ENCODE assay signal across 1 cellular context in the genomic region with DNA sequence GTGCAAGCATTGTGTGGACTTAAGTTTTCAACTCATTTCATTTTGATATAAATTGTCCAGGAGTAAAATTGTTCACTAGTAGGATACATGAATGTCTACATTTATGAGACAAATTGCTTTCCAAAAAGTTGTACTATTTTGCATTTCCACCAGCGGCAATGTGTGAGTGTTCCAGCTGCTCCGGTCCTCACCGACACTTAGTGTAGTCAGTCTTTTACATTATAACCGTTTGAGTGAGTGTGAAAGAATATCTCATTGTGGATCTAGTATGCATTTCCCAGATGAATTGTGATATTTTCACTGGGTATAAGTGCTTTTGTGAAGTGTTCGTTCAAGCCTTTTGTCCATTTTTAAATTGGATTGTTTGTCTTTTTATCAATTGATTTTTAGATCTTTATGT.
TF ChIP-seq lines count a peak whose summit lies in the region.

No MANE protein-coding gene starts in this region.

TF ChIP-seq in HEK293, 187 proteins besides CTCF, POLR2A, EP300 and RAD21 (continued from another document):
- TF ChIP-seq SCRT2 (tag by site-specific recombination; IDR thresholded peaks at IDR 0.05), result no peak
- TF ChIP-seq ZEB2 (tag by site-specific recombination; IDR thresholded peaks at IDR 0.05), result no peak
- TF ChIP-seq, protein P1, sequence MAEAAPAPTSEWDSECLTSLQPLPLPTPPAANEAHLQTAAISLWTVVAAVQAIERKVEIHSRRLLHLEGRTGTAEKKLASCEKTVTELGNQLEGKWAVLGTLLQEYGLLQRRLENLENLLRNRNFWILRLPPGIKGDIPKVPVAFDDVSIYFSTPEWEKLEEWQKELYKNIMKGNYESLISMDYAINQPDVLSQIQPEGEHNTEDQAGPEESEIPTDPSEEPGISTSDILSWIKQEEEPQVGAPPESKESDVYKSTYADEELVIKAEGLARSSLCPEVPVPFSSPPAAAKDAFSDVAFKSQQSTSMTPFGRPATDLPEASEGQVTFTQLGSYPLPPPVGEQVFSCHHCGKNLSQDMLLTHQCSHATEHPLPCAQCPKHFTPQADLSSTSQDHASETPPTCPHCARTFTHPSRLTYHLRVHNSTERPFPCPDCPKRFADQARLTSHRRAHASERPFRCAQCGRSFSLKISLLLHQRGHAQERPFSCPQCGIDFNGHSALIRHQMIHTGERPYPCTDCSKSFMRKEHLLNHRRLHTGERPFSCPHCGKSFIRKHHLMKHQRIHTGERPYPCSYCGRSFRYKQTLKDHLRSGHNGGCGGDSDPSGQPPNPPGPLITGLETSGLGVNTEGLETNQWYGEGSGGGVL (tag by site-specific recombination; IDR thresholded peaks at IDR 0.05), result no peak
- TF ChIP-seq ZNF184 (tag by site-specific recombination; IDR thresholded peaks at IDR 0.05), result peak; percentile 99
- no peak for TF ChIP-seq ZNF354C (tag by site-specific recombination; IDR thresholded peaks at IDR 0.05; ENCODE audit: borderline replicate concordance, low read depth)
- TF ChIP-seq ZNF621 (tag by site-specific recombination; IDR thresholded peaks at IDR 0.05), result no peak
- TF ChIP-seq SETDB1 (IDR thresholded peaks at IDR 0.05; ENCODE audit: insufficient read length, low read length), result peak; percentile 63
